ENCODE assay signal across 11 cellular contexts in the genomic region with DNA sequence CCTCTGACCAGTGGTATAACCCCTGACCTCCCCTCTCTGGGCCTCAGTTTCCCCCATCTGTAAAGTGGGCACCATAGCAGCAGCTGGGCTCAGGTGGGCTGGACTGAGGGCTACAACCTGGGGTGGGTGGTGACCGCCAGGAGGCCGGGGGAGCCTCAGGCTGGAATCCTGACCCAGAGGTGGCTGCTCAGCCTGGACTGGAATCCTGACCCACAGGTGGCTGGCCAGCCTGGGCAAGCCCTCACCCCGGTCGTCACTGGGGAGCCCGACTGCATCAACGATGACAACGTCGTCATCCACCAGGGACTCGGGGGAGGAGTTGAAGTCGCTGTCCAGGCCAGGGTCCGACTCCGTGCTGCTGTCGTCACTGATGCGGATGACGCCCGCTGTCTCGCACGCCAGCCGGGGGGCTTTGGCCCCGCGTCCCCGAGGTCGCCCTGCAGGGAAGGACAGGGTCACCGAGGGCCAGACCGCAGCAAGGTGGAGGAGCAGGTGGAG. TPM values are rescaled to one million over a fixed set of nuclear protein-coding genes. Genes with fewer than 3 reads are reported as not detected.
DNase-seq lines count a peak whose midpoint lies in the region; ATAC-seq and TF ChIP-seq lines count a peak whose summit lies in the region.
"Had no signal": no experiment of that assay in that cellular context is flagged by ENCODE, and none has a peak within 500 bp of the region (broad histone marks: within the 10 kb centered on the region; RNA-seq: fewer than 3 reads in every experiment).

No MANE protein-coding gene starts in this region.

- no peaks in the 10 kb centered on the region for H3K79me2 ChIP-seq in hepatocyte

- POLR2A ChIA-PET in AG04450 (lab: Yijun Ruan, JAX) (interaction anchor here (0.7 to 1.5 kb wide), 9 partner anchors 10 to 155 kb away, joined by 3 to 22 read pairs (median 4); partner anchors contain the start of genes ABCA7, CIRBP and GPX4), RWPE1 (lab: Yijun Ruan, JAX; ENCODE audit: low non-redundant PET) (no interaction called here)

- H3K27ac Mint-ChIP-seq in stimulated activated naive B cell treated with anti-CD40 and anti-IgM and Interleukin-4, amounts not matched to agents 10 μg/mL and 1 μg/mL and 100 μg/mL, for 72 hours, result no peak overlapping the region
- H3K27ac Mint-ChIP-seq: stimulated activated memory B cell treated with anti-CD40 and anti-IgM and Interleukin-4, amounts not matched to agents 10 μg/mL and 1 μg/mL and 100 μg/mL, for 72 hours had no signal

- H3K4me3 Mint-ChIP-seq in stimulated activated naive B cell treated with anti-CD40 and anti-IgM and Interleukin-4, amounts not matched to agents 10 μg/mL and 1 μg/mL and 100 μg/mL, for 72 hours, result no peak overlapping the region
- H3K4me3 Mint-ChIP-seq: stimulated activated memory B cell treated with anti-CD40 and anti-IgM and Interleukin-4, amounts not matched to agents 10 μg/mL and 1 μg/mL and 100 μg/mL, for 72 hours; T-cell had no signal

- no peak for ATAC-seq in stimulated activated naive B cell treated with anti-CD40 and anti-IgM and Interleukin-4, amounts not matched to agents 10 μg/mL and 1 μg/mL and 100 μg/mL, for 72 hours (replicated peaks)

- TF ChIP-seq CTCF in AG04450 (IDR thresholded peaks at IDR 0.05; ENCODE audit: low read depth, low read length) (no peak), RWPE1 (conservative IDR thresholded peaks at IDR 0.05; ENCODE audit: low read depth) (no peak), hepatocyte (IDR thresholded peaks at IDR 0.05; ENCODE audit: poor library complexity) (no peak), GM20000 (IDR thresholded peaks at IDR 0.05; ENCODE audit: extremely low read depth, missing control alignments) (no peak)

- H3K9me2 ChIP-seq in hepatocyte (replicated peaks; ENCODE audit: insufficient read depth), result no peaks in the 10 kb centered on the region

- H3K9me3 ChIP-seq in AG04450 (ENCODE audit: control insufficient read depth, insufficient read depth, low read length) (peaks cover 17% of the 10 kb centered on the region; the same call in 1 of the 2 replicates), hepatocyte (ENCODE audit: low read depth) (no peaks in the 10 kb centered on the region)

- H3K36me3 Mint-ChIP-seq in stimulated activated naive B cell treated with anti-CD40 and anti-IgM and Interleukin-4, amounts not matched to agents 10 μg/mL and 1 μg/mL and 100 μg/mL, for 72 hours, result peaks cover 19 to 23% of the 10 kb centered on the region in 2 donors
- H3K36me3 Mint-ChIP-seq: T-cell had no signal

- no peaks in the 10 kb centered on the region for H3K27me3 Mint-ChIP-seq in stimulated activated naive B cell treated with anti-CD40 and anti-IgM and Interleukin-4, amounts not matched to agents 10 μg/mL and 1 μg/mL and 100 μg/mL, for 72 hours
- H3K27me3 Mint-ChIP-seq: stimulated activated memory B cell treated with anti-CD40 and anti-IgM and Interleukin-4, amounts not matched to agents 10 μg/mL and 1 μg/mL and 100 μg/mL, for 72 hours; T-cell had no signal

- CTCF ChIA-PET in AG04450 (lab: Charles Lee) (interaction anchor here (0.6 to 3.6 kb wide), 27 partner anchors 10 to 329 kb away, joined by 3 to 52 read pairs (median 5); partner anchors contain the start of genes ATP5F1D and GPX4), RWPE1 (lab: Yijun Ruan, JAX) (interaction anchor here (0.6 to 2.2 kb wide), 14 partner anchors 8 to 109 kb away, joined by 3 to 22 read pairs (median 4); no protein-coding TSS in a partner anchor)

- no peak for DNase-seq in AG04450 (ENCODE audit: low read depth, low spot score)
- no peak for DNase-seq in RWPE1 (ENCODE audit: low spot score)
- DNase-seq in hepatocyte (ENCODE audit: low spot score), result no peak
- no peak for DNase-seq in GM20000 (ENCODE audit: low spot score)
- no peak for DNase-seq in AG08395 (ENCODE audit: low spot score)
- no peak for DNase-seq in stimulated activated naive B cell treated with anti-CD40 and anti-IgM and Interleukin-4, amounts not matched to agents 10 μg/mL and 1 μg/mL and 100 μg/mL, for 72 hours
- DNase-seq in activated CD4-positive, alpha-beta T cell treated with anti-CD3 and anti-CD28 coated beads, Interleukin-2, amount 50 U/mL, for 48 hours, result no peak
- DNase-seq: NCI-H1092 treated with DMSO at 0.1 percent for 48 hours had no signal

- H3K27me3 ChIP-seq in AG04450 (ENCODE audit: control insufficient read depth, insufficient read depth, low read length), result no peaks in the 10 kb centered on the region
- H3K27me3 ChIP-seq in hepatocyte, result no peaks in the 10 kb centered on the region
- no peaks in the 10 kb centered on the region for H3K27me3 ChIP-seq in rectal smooth muscle tissue (ENCODE audit: control insufficient read depth, insufficient read depth, low read length)

- H3K27ac ChIP-seq in AG04450 (ENCODE audit: low read depth, low read length), result peak overlapping the region; percentile 88
- H3K27ac ChIP-seq in RWPE1, result peak overlapping the region; percentile 100
- peak overlapping the region; percentile 82 for H3K27ac ChIP-seq in hepatocyte
- H3K27ac ChIP-seq in rectal smooth muscle tissue (ENCODE audit: low read depth, low read length), result peak overlapping the region; percentile 81

- no peaks in the 10 kb centered on the region for H3K36me3 ChIP-seq in hepatocyte (replicated peaks; ENCODE audit: insufficient read depth, low read depth)
- peaks cover 25% of the 10 kb centered on the region for H3K36me3 ChIP-seq in rectal smooth muscle tissue (ENCODE audit: control insufficient read depth, insufficient read depth, low read length)

- no peak overlapping the region for H3K9ac ChIP-seq in rectal smooth muscle tissue (ENCODE audit: low read length)

- 95% methylated on average over 25 of the region's 25 CpGs for WGBS in hepatocyte (ENCODE audit: low lambda C conversion rate, missing lambda C conversion rate)

- peak overlapping the region; percentile 71 for H3K4me2 ChIP-seq in hepatocyte

- H4K20me1 ChIP-seq in hepatocyte (ENCODE audit: insufficient read depth, poor library complexity, severe bottlenecking), result no peaks in the 10 kb centered on the region

- peaks cover 1 to 9% of the 10 kb centered on the region in 2 donors for H3K4me1 Mint-ChIP-seq in stimulated activated naive B cell treated with anti-CD40 and anti-IgM and Interleukin-4, amounts not matched to agents 10 μg/mL and 1 μg/mL and 100 μg/mL, for 72 hours
- H3K4me1 Mint-ChIP-seq: stimulated activated memory B cell treated with anti-CD40 and anti-IgM and Interleukin-4, amounts not matched to agents 10 μg/mL and 1 μg/mL and 100 μg/mL, for 72 hours had no signal

- H3K9me3 Mint-ChIP-seq in stimulated activated naive B cell treated with anti-CD40 and anti-IgM and Interleukin-4, amounts not matched to agents 10 μg/mL and 1 μg/mL and 100 μg/mL, for 72 hours, result no peaks in the 10 kb centered on the region
- H3K9me3 Mint-ChIP-seq: stimulated activated memory B cell treated with anti-CD40 and anti-IgM and Interleukin-4, amounts not matched to agents 10 μg/mL and 1 μg/mL and 100 μg/mL, for 72 hours; T-cell had no signal

- H3K4me3 ChIP-seq in AG04450 (ENCODE audit: low read depth, low read length) (no peak overlapping the region), hepatocyte (no peak overlapping the region), rectal smooth muscle tissue (ENCODE audit: low read length) (no peak overlapping the region)

- H2AFZ ChIP-seq in hepatocyte, result no peak overlapping the region

- peaks cover 4% of the 10 kb centered on the region for H3K4me1 ChIP-seq in hepatocyte (ENCODE audit: insufficient read depth)
- peaks cover 13% of the 10 kb centered on the region for H3K4me1 ChIP-seq in rectal smooth muscle tissue (ENCODE audit: control insufficient read depth, insufficient read depth, low read length)

RNA-seq across cellular contexts. Expression of gene GPX4, which starts 10.2 kb away (rescaled TPM):
- 627 and 865 TPM in 2 replicates for polyA plus RNA-seq in AG04450 (2011; rRNA removed)
- polyA minus RNA-seq in AG04450 (2011; rRNA and poly(A)+ RNA removed), result 393 and 553 TPM in 2 replicates
- 524 and 539 TPM in 2 replicates for total RNA-seq in hepatocyte
- 729 and 735 TPM in 2 replicates for polyA plus RNA-seq in hepatocyte

RNA-seq across cellular contexts. Expression of gene POLR2E, which starts 18.9 kb away (rescaled TPM):
- polyA plus RNA-seq in AG04450 (2011; rRNA removed) (140 and 172 TPM in 2 replicates), hepatocyte (326 and 328 TPM in 2 replicates)
- polyA minus RNA-seq in AG04450 (2011; rRNA and poly(A)+ RNA removed), result 200 and 274 TPM in 2 replicates
- 126 and 170 TPM in 2 replicates for total RNA-seq in hepatocyte

RNA-seq across cellular contexts. Expression of gene ARHGAP45, which starts 47.1 kb away (rescaled TPM):
- polyA plus RNA-seq in AG04450 (2011; rRNA removed), result 0.36 and 0.60 TPM in 2 replicates
- 0.52 and 1.1 TPM in 2 replicates for polyA minus RNA-seq in AG04450 (2011; rRNA and poly(A)+ RNA removed)
- total RNA-seq in hepatocyte, result 11.0 and 12.9 TPM in 2 replicates
- 16.0 and 18.3 TPM in 2 replicates for polyA plus RNA-seq in hepatocyte

Comparison
In these comparisons a context has a peak if more than half of its experiments do, and no peak if none do; other contexts are left out.
1. RNA of gene ARHGAP45, which starts 47.1 kb away (polyA plus RNA-seq): 16.0 to 18.3 TPM in hepatocyte; 0.36 to 0.60 TPM in AG04450; every median in the first group is over 10 times any median in the second.
2. Peak in every context shown above with its lines, with median percentiles within 50 percentile points of each other: H3K27ac ChIP-seq.